ENCODE assay signal across 8 cellular contexts in genomic region chr12:26938660-26939185, GRCh38. TPM values are rescaled to one million over a fixed set of nuclear protein-coding genes. Genes with fewer than 3 reads are reported as not detected.
DNase-seq lines count a peak whose midpoint lies in the region; ATAC-seq and TF ChIP-seq lines count a peak whose summit lies in the region.

No MANE protein-coding gene starts in this region.

- intact Hi-C loops in uterus (cut with DNase I; ENCODE audit: low total_unique reads), result loop anchor here (5.0 kb wide), 1 partner anchor 74 kb away; the partner anchor contains the start of gene TM7SF3

- peaks cover 0 to 42% (median 5%) of the 10 kb centered on the region in 4 donors for H3K4me1 ChIP-seq in Peyer's patch
- peaks cover 9% of the 10 kb centered on the region for H3K4me1 ChIP-seq in mesodermal cell (ENCODE audit: control insufficient read depth, insufficient read depth, low read length, poor library complexity, severe bottlenecking)
- H3K4me1 ChIP-seq in uterus, result no peaks in the 10 kb centered on the region

- H3K27ac ChIP-seq in Peyer's patch (peak overlapping the region; percentile 93 to 95 (median 94)), coronary artery (peak overlapping the region; percentile 93 to 98), mesodermal cell (ENCODE audit: low read depth, low read length, severe bottlenecking) (peak overlapping the region; percentile 97), uterus (peak overlapping the region; percentile 98 to 99)

- TF ChIP-seq CTCF in Peyer's patch (IDR thresholded peaks at IDR 0.05) (no peak), coronary artery (IDR thresholded peaks at IDR 0.05) (no peak), uterus (IDR thresholded peaks at IDR 0.05) (no peak)

- TF ChIP-seq POLR2A in Peyer's patch (IDR thresholded peaks at IDR 0.05) (no peak), uterus (IDR thresholded peaks at IDR 0.05) (no peak)

- H3K36me3 ChIP-seq in Peyer's patch, result no peaks in the 10 kb centered on the region
- no peaks in the 10 kb centered on the region for H3K36me3 ChIP-seq in mesodermal cell (ENCODE audit: control insufficient read depth, insufficient read depth, low read length)
- H3K36me3 ChIP-seq in uterus, result no peaks in the 10 kb centered on the region

- WGBS in mesodermal cell (ENCODE audit: insufficient coverage in 2 of 2), 2 experiments, result 0% methylated on average over 18 to 25 of the region's 32 CpGs

- H3K9me3 ChIP-seq in Peyer's patch, result no peaks in the 10 kb centered on the region
- H3K9me3 ChIP-seq in mesodermal cell (ENCODE audit: control insufficient read depth, low read length), result no peaks in the 10 kb centered on the region
- H3K9me3 ChIP-seq in uterus, result no peaks in the 10 kb centered on the region

- H3K27me3 ChIP-seq in Peyer's patch, result no peaks in the 10 kb centered on the region
- H3K27me3 ChIP-seq in uterus, result no peaks in the 10 kb centered on the region

- peak in 5 of 6 experiments; percentile 18 to 68 (median 40) for DNase-seq in stimulated activated naive CD4-positive, alpha-beta T cell (lab: John Stamatoyannopoulos, UW)
- DNase-seq in stimulated activated naive CD4-positive, alpha-beta T cell treated with Interleukin-2 at 50 U/mL for 16 hours (lab: John Stamatoyannopoulos, UW), result no peak
- DNase-seq in Peyer's patch, result peak in 1 of 3 donors; percentile 43
- no peak for DNase-seq in coronary artery (ENCODE audit: low spot score)
- no peak for DNase-seq in uterus
- DNase-seq in DMS153 (lab: John Stamatoyannopoulos, UW), result no peak

- peak; percentile 11 for ATAC-seq in HG03064 (IDR thresholded peaks at IDR 0.05; ENCODE audit: low read depth, unreplicated experiment)

- H3K4me3 ChIP-seq in Peyer's patch (peak overlapping the region; percentile 68 to 90 (median 88)), coronary artery (peak overlapping the region; percentile 96), mesodermal cell (ENCODE audit: extremely low read depth, insufficient read depth, low read length, poor library complexity, severe bottlenecking) (peak overlapping the region; percentile 87), uterus (peak overlapping the region; percentile 73 to 98)

RNA-seq across cellular contexts. Expression of gene FGFR1OP2, which starts 0.5 kb away (rescaled TPM):
- total RNA-seq in Peyer's patch (10 to 100 TPM; 49.5 to 94.9 (median 65.4) TPM), uterus (100 to 1,000 TPM in 3 of 4 donors, 10 to 100 TPM in 1; 83.0 to 222 (median 112) TPM)
- polyA plus RNA-seq in mesodermal cell (2013, experiment 1 of 2), result 38.2 TPM
- 38.6 TPM for polyA plus RNA-seq in mesodermal cell (2013, experiment 2 of 2)

RNA-seq across cellular contexts. Expression of gene INTS13, which starts 0.9 kb away (rescaled TPM):
- total RNA-seq in Peyer's patch, result 10 to 100 TPM in 2 of 4 donors, 1 to 10 TPM in 2; 4.3 to 22.3 (median 11.9) TPM
- 25.3 TPM for polyA plus RNA-seq in mesodermal cell (2013, experiment 1 of 2)
- 34.5 TPM for polyA plus RNA-seq in mesodermal cell (2013, experiment 2 of 2)
- total RNA-seq in uterus, result 10 to 100 TPM; 13.8 to 37.9 (median 26.8) TPM

Comparison
In these comparisons a context has a peak if more than half of its experiments do, and no peak if none do; other contexts are left out.
1. DNase-seq: peak in stimulated activated naive CD4-positive, alpha-beta T cell (5 of 6); none in stimulated activated naive CD4-positive, alpha-beta T cell treated with Interleukin-2 at 50 U/mL for 16 hours (single experiment), coronary artery (single experiment), uterus (0 of 2) and DMS153 (single experiment).
2. Peak in every context shown above with its lines, with median percentiles within 50 percentile points of each other: H3K27ac ChIP-seq and H3K4me3 ChIP-seq.